8 cellular contexts compared by ENCODE assay signal in the genomic region with DNA sequence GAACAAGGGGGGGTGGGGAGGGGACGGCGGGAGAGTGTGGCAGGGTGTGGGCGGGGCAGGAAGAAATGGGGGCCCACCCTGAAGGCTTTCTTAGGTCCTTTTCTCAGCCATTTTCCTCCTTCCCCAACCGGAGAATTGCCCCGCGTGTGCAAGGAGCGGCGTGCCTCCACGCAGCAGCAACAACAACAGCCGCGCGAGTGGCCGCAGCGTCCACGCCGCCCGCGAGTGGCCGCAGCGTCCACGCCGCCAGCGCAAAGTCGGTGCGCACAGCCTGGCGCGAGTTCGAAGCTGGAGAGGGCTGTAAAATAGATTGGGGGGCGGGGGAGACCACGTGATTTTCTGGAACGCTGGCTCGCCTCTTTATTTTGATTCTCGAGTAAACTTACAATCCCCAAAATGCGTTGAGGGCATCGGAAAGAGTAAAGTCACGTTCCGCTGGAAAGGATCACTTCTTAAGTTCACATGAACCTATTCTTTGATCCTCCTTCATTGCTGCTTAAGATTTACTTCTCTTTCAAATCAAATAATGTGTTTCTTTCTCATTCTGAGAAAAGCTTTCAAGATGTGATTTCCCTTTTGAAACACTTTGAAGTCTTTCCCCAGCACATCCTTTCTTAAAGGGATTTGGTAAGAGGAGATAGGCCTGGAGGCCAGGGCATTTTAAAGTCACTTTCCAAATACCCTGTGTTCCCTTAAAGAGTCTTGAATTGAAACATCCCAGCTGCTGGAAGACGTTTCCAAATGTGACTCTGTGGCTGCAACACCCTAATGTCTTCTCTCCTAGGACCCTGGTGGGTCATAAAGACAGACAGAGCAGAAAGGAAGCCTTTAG.
DNase-seq lines count a peak whose midpoint lies in the region; ATAC-seq and TF ChIP-seq lines count a peak whose summit lies in the region.

No MANE protein-coding gene starts in this region.

- DNase-seq in activated CD8-positive, alpha-beta T cell treated with anti-CD3 and anti-CD28 coated beads, Interleukin-2, amount 10 ng/mL, durations not matched to agents 7 days and 5 days, result peak; percentile 70
- peak; percentile 69 for DNase-seq in fibroblast of villous mesenchyme (ENCODE audit: low read depth)
- no peak for DNase-seq in retinal pigment epithelial cell (ENCODE audit: low read depth)
- DNase-seq in amniotic stem cell (lab: John Stamatoyannopoulos, UW), result no peak
- no peak for DNase-seq in SHP77 (lab: John Stamatoyannopoulos, UW)
- DNase-seq in NCI-H1930 (lab: John Stamatoyannopoulos, UW), result no peak
- no peak for DNase-seq in mesenteric fat pad (ENCODE audit: low spot score)

- H3K4me3 Mint-ChIP-seq in activated CD8-positive, alpha-beta T cell treated with anti-CD3 and anti-CD28 coated beads, Interleukin-2, amount 10 ng/mL, durations not matched to agents 7 days and 5 days, result peak overlapping the region; percentile 86

- no peaks in the 10 kb centered on the region for H3K27me3 Mint-ChIP-seq in activated CD8-positive, alpha-beta T cell treated with anti-CD3 and anti-CD28 coated beads, Interleukin-2, amount 10 ng/mL, durations not matched to agents 7 days and 5 days (ENCODE audit: low read depth)

- peaks cover 2% of the 10 kb centered on the region for H3K36me3 Mint-ChIP-seq in activated CD8-positive, alpha-beta T cell treated with anti-CD3 and anti-CD28 coated beads, Interleukin-2, amount 10 ng/mL, durations not matched to agents 7 days and 5 days (ENCODE audit: low read depth)

- H3K9me3 Mint-ChIP-seq in activated CD8-positive, alpha-beta T cell treated with anti-CD3 and anti-CD28 coated beads, Interleukin-2, amount 10 ng/mL, durations not matched to agents 7 days and 5 days (ENCODE audit: insufficient read depth), result no peaks in the 10 kb centered on the region

- H3K27ac Mint-ChIP-seq in activated CD8-positive, alpha-beta T cell treated with anti-CD3 and anti-CD28 coated beads, Interleukin-2, amount 10 ng/mL, durations not matched to agents 7 days and 5 days, result peak overlapping the region; percentile 93

- H3K4me3 ChIP-seq in fibroblast of villous mesenchyme (ENCODE audit: low read depth, low read length) (peak overlapping the region; percentile 38), retinal pigment epithelial cell (ENCODE audit: low read length) (peak overlapping the region; percentile 37)

- TF ChIP-seq CTCF in fibroblast of villous mesenchyme (IDR thresholded peaks at IDR 0.05; ENCODE audit: insufficient read depth, low read depth, low read length), result no peak
- no peak for TF ChIP-seq CTCF in retinal pigment epithelial cell (conservative IDR thresholded peaks at IDR 0.05; ENCODE audit: low read depth, low read length)

- CTCF ChIA-PET in activated CD8-positive, alpha-beta T cell treated with anti-CD3 and anti-CD28 coated beads, Interleukin-2, amount 10 ng/mL, durations not matched to agents 7 days and 5 days (lab: Charles Lee), result interaction anchor here (0.7 to 3.1 kb wide), 21 partner anchors 9 to 280 kb away, joined by 3 to 19 read pairs (median 5); no protein-coding TSS in a partner anchor

- POLR2A ChIA-PET in activated CD8-positive, alpha-beta T cell treated with anti-CD3 and anti-CD28 coated beads, Interleukin-2, amount 10 ng/mL, durations not matched to agents 7 days and 5 days (lab: Charles Lee), result interaction anchor here (0.9 to 2.7 kb wide), 15 partner anchors 9 to 72 kb away, joined by 3 to 16 read pairs (median 3); no protein-coding TSS in a partner anchor

- peaks cover 70% of the 10 kb centered on the region for H3K4me1 Mint-ChIP-seq in activated CD8-positive, alpha-beta T cell treated with anti-CD3 and anti-CD28 coated beads, Interleukin-2, amount 10 ng/mL, durations not matched to agents 7 days and 5 days (ENCODE audit: low read depth)

- ATAC-seq in GM21529 (IDR thresholded peaks at IDR 0.05; ENCODE audit: unreplicated experiment), result peak; percentile 13
- ATAC-seq in activated CD8-positive, alpha-beta T cell treated with anti-CD3 and anti-CD28 coated beads, Interleukin-2, amount 10 ng/mL, durations not matched to agents 7 days and 5 days, result peak; percentile 54

Comparison
In these comparisons a context has a peak if more than half of its experiments do, and no peak if none do; other contexts are left out.
1. DNase-seq: peak in activated CD8-positive, alpha-beta T cell treated with anti-CD3 and anti-CD28 coated beads, Interleukin-2, amount 10 ng/mL, durations not matched to agents 7 days and 5 days (single experiment) and fibroblast of villous mesenchyme (single experiment); none in retinal pigment epithelial cell (single experiment), amniotic stem cell (single experiment), SHP77 (0 of 2), NCI-H1930 (0 of 2) and mesenteric fat pad (single experiment).